ENCODE assay signal across 8 cellular contexts in genomic region chr7:1666779-1667565, GRCh38. TPM values are rescaled to one million over a fixed set of nuclear protein-coding genes. Genes with fewer than 3 reads are reported as not detected.
A peak's percentile ranks its signal among the peaks of the same experiment; 100 is the strongest.
DNase-seq lines count a peak whose midpoint lies in the region; ATAC-seq, FAIRE-seq and TF ChIP-seq lines count a peak whose summit lies in the region.

No MANE protein-coding gene starts in this region.

- peak overlapping the region; percentile 25 for H4K8ac ChIP-seq in H1 (ENCODE audit: extremely low read depth, insufficient read depth, low read length)

- H3K27ac ChIP-seq in H1 (ENCODE audit: low read depth, low read length) = no peak overlapping the region

- no peak for TF ChIP-seq POLR2A in H1 (IDR thresholded peaks at IDR 0.05; ENCODE audit: control extremely low read depth in 1 of 2, low read depth in 2 of 2, low read length in 2 of 2)

- WGBS in H1 (ENCODE audit: extremely low coverage in 1 of 2, insufficient coverage in 1 of 2, insufficient read length in 1 of 2, insufficient replicate concordance in 2 of 2, low coverage in 1 of 2, low lambda C conversion rate in 2 of 2, missing lambda C conversion rate in 1 of 2), 2 experiments = 1% methylated on average over 23 of the region's 79 CpGs; no CpG with 5 or more reads in 1 of the 2 experiments

- FAIRE-seq in H1 (lab: Jason Lieb, UNC) = no peak

- no peaks in the 10 kb centered on the region for H3K9me3 Mint-ChIP-seq in HFFc6
- no peaks in the 10 kb centered on the region for H3K9me3 Mint-ChIP-seq in natural killer cell

- H3K18ac ChIP-seq in H1 (ENCODE audit: extremely low read depth, low read length) = peak overlapping the region; percentile 48; the same call in 1 of the 2 replicates

- no peaks in the 10 kb centered on the region for H3K79me2 ChIP-seq in H1 (ENCODE audit: control insufficient read depth in 1 of 2, insufficient read depth in 2 of 2, low read length in 2 of 2)

- H4K5ac ChIP-seq in H1 (ENCODE audit: insufficient read length, low read depth, low read length) = no peak overlapping the region

- no peak overlapping the region for H2BK20ac ChIP-seq in H1 (ENCODE audit: low read length)

- peak overlapping the region; percentile 72 to 76 for H3K4me2 ChIP-seq in H1 (ENCODE audit: insufficient read depth in 1 of 2, low read depth in 2 of 2, low read length in 2 of 2)

- intact Hi-C loops in natural killer cell (cut with micrococcal nuclease) = no loop called here

- peak overlapping the region; percentile 50; the same call in 1 of the 2 replicates for H2BK12ac ChIP-seq in H1 (ENCODE audit: low read depth, low read length)

- DNase-seq in AG08395 (ENCODE audit: low spot score) (peak; percentile 56), HFFc6 (no peak), H1 (ENCODE audit: low read depth in 1 of 2, low spot score in 2 of 2) (peak in 1 of 2 experiments; percentile 58), natural killer cell (no peak), cortex of kidney (lab: John Stamatoyannopoulos, UW) (no peak)
- no peak for DNase-seq in stimulated activated naive CD4-positive, alpha-beta T cell (lab: John Stamatoyannopoulos, UW)

- peaks cover 0 to 34% (median 17%) of the 10 kb centered on the region in 4 experiments; a peak in 5 of 7 replicates for H3K4me1 ChIP-seq in H1 (replicated peaks in 1 of 4; ENCODE audit: control insufficient read depth in 3 of 4, insufficient read depth in 4 of 4, low read length in 3 of 4)

- H3K27me3 ChIP-seq in H1 (replicated peaks in 1 of 4; ENCODE audit: control insufficient read depth in 3 of 4, extremely low read depth in 1 of 4, insufficient read depth in 3 of 4, low read length in 3 of 4) = peaks cover 65 to 90% (median 86%) of the 10 kb centered on the region in 4 experiments

- TF ChIP-seq RAD21 in H1 (IDR thresholded peaks at IDR 0.05 in 1 of 2, conservative IDR thresholded peaks at IDR 0.05 in 1 of 2; ENCODE audit: low read depth in 2 of 2, low read length in 2 of 2) = no peak; a peak in 1 of 4 replicates

- no peak for ATAC-seq in natural killer cell
- ATAC-seq in GM19467 (IDR thresholded peaks at IDR 0.05; ENCODE audit: unreplicated experiment) = no peak
- no peak for ATAC-seq in GM21737 (IDR thresholded peaks at IDR 0.05; ENCODE audit: unreplicated experiment)

- no peaks in the 10 kb centered on the region for H3K9me3 ChIP-seq in H1 (ENCODE audit: insufficient read depth in 2 of 2, low read depth in 1 of 2, low read length in 1 of 2)

- no peak for TF ChIP-seq EP300 in H1 (IDR thresholded peaks at IDR 0.05; ENCODE audit: borderline replicate concordance in 1 of 2, low read depth in 2 of 2, low read length in 2 of 2)

- no peak overlapping the region for H2AK5ac ChIP-seq in H1 (ENCODE audit: low read depth, low read length)

- H3K27me3 Mint-ChIP-seq in HFFc6 (ENCODE audit: insufficient read depth) (peaks cover 5% of the 10 kb centered on the region), natural killer cell (ENCODE audit: low read depth in 2 of 2) (peaks cover 24 to 34% of the 10 kb centered on the region in 2 donors)

- no peaks in the 10 kb centered on the region for H3K36me3 ChIP-seq in H1 (ENCODE audit: control insufficient read depth in 2 of 4, insufficient read depth in 4 of 4, low read length in 3 of 4)

- no peak overlapping the region for H2AFZ ChIP-seq in H1 (ENCODE audit: low read length)

- no peak overlapping the region for H3K9ac ChIP-seq in H1 (replicated peaks in 1 of 4; ENCODE audit: extremely low read depth in 1 of 4, low read depth in 3 of 4, low read length in 3 of 4)

- no peak overlapping the region for H3K23ac ChIP-seq in H1 (ENCODE audit: insufficient read length)

- H4K91ac ChIP-seq in H1 (replicated peaks; ENCODE audit: insufficient read length, low read length) = no peak overlapping the region

- H3K4ac ChIP-seq in H1 (replicated peaks; ENCODE audit: insufficient read length, low read depth, low read length) = no peak overlapping the region

- H3K79me1 ChIP-seq in H1 (ENCODE audit: low read depth, low read length) = no peaks in the 10 kb centered on the region

- POLR2A ChIA-PET in H1 (lab: Charles Lee; ENCODE audit: partially characterized antibody) = interaction anchor here (1.0 kb wide), 1 partner anchor 20 kb away, joined by 3 read pairs; no protein-coding TSS in a partner anchor

- H3K56ac ChIP-seq in H1 (replicated peaks; ENCODE audit: insufficient read length, low read depth, low read length) = peak overlapping the region; percentile 30

- CTCF ChIA-PET in H1 (lab: Charles Lee; ENCODE audit: partially characterized antibody) = interaction anchor here (0.6 to 1.4 kb wide), 5 partner anchors 40 to 235 kb away, joined by 3 to 7 read pairs (median 4); no protein-coding TSS in a partner anchor

- H3K23me2 ChIP-seq in H1 (ENCODE audit: low read depth, low read length) = peaks cover 27% of the 10 kb centered on the region; the same call in 1 of the 2 replicates

- H3K4me3 Mint-ChIP-seq in HFFc6 = peak overlapping the region; percentile 84
- peak overlapping the region; percentile 83 for H3K4me3 Mint-ChIP-seq in natural killer cell

- H3K4me1 Mint-ChIP-seq in HFFc6 (ENCODE audit: low read depth) (no peaks in the 10 kb centered on the region), natural killer cell (peaks cover 11 to 21% of the 10 kb centered on the region in 2 donors)

- TF ChIP-seq CTCF in HFFc6 (IDR thresholded peaks at IDR 0.05) (no peak), H1 (IDR thresholded peaks at IDR 0.05; ENCODE audit: control extremely low read depth in 1 of 3, insufficient read depth in 1 of 3, low read depth in 1 of 3, low read length in 3 of 3) (no peak), natural killer cell (IDR thresholded peaks at IDR 0.05) (no peak)

- H2BK5ac ChIP-seq in H1 (ENCODE audit: low read depth, low read length) = no peak overlapping the region

- peak overlapping the region; percentile 43 for H2BK120ac ChIP-seq in H1 (replicated peaks; ENCODE audit: low read depth, low read length)

- no peaks in the 10 kb centered on the region for H3K36me3 Mint-ChIP-seq in HFFc6 (ENCODE audit: low read depth)
- no peaks in the 10 kb centered on the region for H3K36me3 Mint-ChIP-seq in natural killer cell

- H3K27ac Mint-ChIP-seq in HFFc6 = no peak overlapping the region
- no peak overlapping the region for H3K27ac Mint-ChIP-seq in natural killer cell

- H2BK15ac ChIP-seq in H1 (ENCODE audit: low read length) = no peak overlapping the region

- peaks cover 0 to 8% of the 10 kb centered on the region in 2 experiments for H4K20me1 ChIP-seq in H1 (replicated peaks in 1 of 2; ENCODE audit: control insufficient read depth in 1 of 2, insufficient read depth in 2 of 2, low read length in 2 of 2)

- peak overlapping the region; percentile 7 to 81 (median 26) for H3K4me3 ChIP-seq in H1 (ENCODE audit: extremely low read depth in 1 of 4, insufficient read depth in 2 of 4, low read depth in 3 of 4, low read length in 4 of 4)

- no peak overlapping the region for H3K14ac ChIP-seq in H1 (ENCODE audit: insufficient read length)

TF ChIP-seq in H1, 55 proteins besides CTCF, POLR2A, EP300 and RAD21:
- no peak for TF ChIP-seq SP4 (IDR thresholded peaks at IDR 0.05; ENCODE audit: low read length)
- 0 out of 2 replicates have a peak, but pooled peaks have one; percentile 4 for TF ChIP-seq E2F6 (IDR thresholded peaks at IDR 0.05)
- no peak for TF ChIP-seq HDAC6 (IDR thresholded peaks at IDR 0.05; ENCODE audit: low read depth, low read length)
- TF ChIP-seq SUZ12 (IDR thresholded peaks at IDR 0.05; ENCODE audit: low read length) = peak; percentile 92
- peak; percentile 6 for TF ChIP-seq ASH2L (IDR thresholded peaks at IDR 0.05; ENCODE audit: low read length)
- TF ChIP-seq EZH2 (IDR thresholded peaks at IDR 0.05; ENCODE audit: low read depth, low read length, severe bottlenecking) = peak; percentile 91
- no peak for TF ChIP-seq BRCA1 (IDR thresholded peaks at IDR 0.05; ENCODE audit: low read depth, low read length)
- peak; percentile 74 for TF ChIP-seq RNF2 (IDR thresholded peaks at IDR 0.05; ENCODE audit: borderline replicate concordance, low read depth, low read length, missing control alignments, poor library complexity, severe bottlenecking)
- no peak for TF ChIP-seq JUN (IDR thresholded peaks at IDR 0.05; ENCODE audit: low read depth, low read length)

RNA-seq across cellular contexts. Expression of gene ELFN1, which starts 3.1 kb away (rescaled TPM):
- 1 to 10 TPM; 1.5 to 4.2 (median 1.6) TPM for total RNA-seq in HFFc6 (2021; fragmentation: NEBNext Ultra II Directional; extraction: Animal tissue kit (Norgen Biotek cat#: 25700))
- total RNA-seq in H1 (2021; fragmentation: NEBNext Ultra II Directional; extraction: Animal tissue kit (Norgen Biotek cat#: 25700)) = 2.0 and 2.1 TPM in 2 replicates
- 4.5 and 4.8 TPM in 2 replicates for polyA plus RNA-seq in H1 (2011; rRNA removed)
- 3.6 TPM for polyA plus RNA-seq in H1 (2011; cell fraction: cytosol; rRNA removed)
- 2.8 TPM for polyA plus RNA-seq in H1 (2011; cell fraction: nucleus; rRNA removed)
- polyA plus RNA-seq in H1 (2012, experiment 1 of 2) = 1.5 to 4.4 TPM (median 3.3 TPM) in 4 replicates
- polyA plus RNA-seq in H1 (2012, experiment 2 of 2) = 2.0 TPM
- polyA plus RNA-seq in H1 (2013, experiment 1 of 2) = 3.3 TPM
- polyA plus RNA-seq in H1 (2013, experiment 2 of 2) = 3.5 TPM
- polyA minus RNA-seq in H1 (2011; rRNA and poly(A)+ RNA removed) = 1.8 and 2.7 TPM in 2 replicates
- polyA minus RNA-seq in H1 (2011; cell fraction: cytosol; rRNA and poly(A)+ RNA removed) = 3.5 TPM
- polyA minus RNA-seq in H1 (2011; cell fraction: nucleus; rRNA and poly(A)+ RNA removed) = 1.5 TPM
- total RNA-seq in natural killer cell = under 1 TPM in 2 of 3 donors, not detected in 1; 0.30 to 0.45 TPM
